18 cellular contexts compared by ENCODE assay signal in genomic region chr1:2356401-2356800, GRCh38.
"Had no signal": no experiment of that assay in that cellular context is flagged by ENCODE, and none has a peak within 500 bp of the region (broad histone marks: within the 10 kb centered on the region; RNA-seq: fewer than 3 reads in every experiment).

No MANE protein-coding gene starts in this region.

- DNase-seq: activated CD4-positive, alpha-beta T cell treated with anti-CD3 and anti-CD28 coated beads, Interleukin-2, amount 10 ng/mL, durations not matched to agents 24 days and 14 days; activated CD4-positive, CD25-positive, alpha-beta regulatory T cell; activated CD8-positive, alpha-beta T cell treated with anti-CD3 and anti-CD28 coated beads for 36 hours; activated naive CD4-positive, alpha-beta T cell treated with anti-CD3 and anti-CD28 coated beads for 36 hours; activated T-cell treated with anti-CD3 and anti-CD28 coated beads, Interleukin-2, amount 50 U/mL, for 4 hours; cortex of kidney; erythroblast; foreskin melanocyte; naive thymus-derived CD4-positive, alpha-beta T cell; nucleus accumbens; stimulated activated CD4-positive, alpha-beta T cell treated with anti-CD3 and anti-CD28 coated beads, Interleukin-4, amount 100 ng/mL, for 4 hours; stimulated activated naive CD4-positive, alpha-beta T cell; T-helper 9 cell; thyroid gland had no signal

- H3K4me1 Mint-ChIP-seq: activated CD4-positive, alpha-beta T cell treated with anti-CD3 and anti-CD28 coated beads, Interleukin-2, amount 10 ng/mL, durations not matched to agents 24 days and 14 days; naive thymus-derived CD4-positive, alpha-beta T cell had no signal

- H3K27ac Mint-ChIP-seq: activated CD4-positive, alpha-beta T cell treated with anti-CD3 and anti-CD28 coated beads, Interleukin-2, amount 10 ng/mL, durations not matched to agents 24 days and 14 days; activated CD8-positive, alpha-beta T cell treated with anti-CD3 and anti-CD28 coated beads for 36 hours; activated naive CD4-positive, alpha-beta T cell treated with anti-CD3 and anti-CD28 coated beads for 36 hours; memory B cell; naive thymus-derived CD4-positive, alpha-beta T cell had no signal

- H3K9me3 Mint-ChIP-seq: activated CD4-positive, alpha-beta T cell treated with anti-CD3 and anti-CD28 coated beads, Interleukin-2, amount 10 ng/mL, durations not matched to agents 24 days and 14 days; activated CD8-positive, alpha-beta T cell treated with anti-CD3 and anti-CD28 coated beads for 36 hours; activated naive CD4-positive, alpha-beta T cell treated with anti-CD3 and anti-CD28 coated beads for 36 hours; activated T-cell treated with anti-CD3 and anti-CD28 coated beads, Interleukin-2, amount 50 U/mL, for 4 hours; memory B cell had no signal

- H3K36me3 ChIP-seq: ascending aorta, left lung, thyroid gland had no signal

- H3K4me1 ChIP-seq: left lung had no signal

- H3K27ac ChIP-seq: ascending aorta, left lung, thyroid gland had no signal

- H3K4me3 ChIP-seq: ascending aorta, left lung, thyroid gland had no signal

- H3K4me3 Mint-ChIP-seq: activated CD4-positive, alpha-beta T cell treated with anti-CD3 and anti-CD28 coated beads, Interleukin-2, amount 10 ng/mL, durations not matched to agents 24 days and 14 days; activated CD8-positive, alpha-beta T cell treated with anti-CD3 and anti-CD28 coated beads for 36 hours; activated naive CD4-positive, alpha-beta T cell treated with anti-CD3 and anti-CD28 coated beads for 36 hours; activated T-cell treated with anti-CD3 and anti-CD28 coated beads, Interleukin-2, amount 50 U/mL, for 4 hours; memory B cell; naive thymus-derived CD4-positive, alpha-beta T cell had no signal

- H3K9me3 ChIP-seq: ascending aorta, left lung, thyroid gland had no signal

- H3K27me3 ChIP-seq: ascending aorta, thyroid gland had no signal

- ATAC-seq: activated CD8-positive, alpha-beta T cell treated with anti-CD3 and anti-CD28 coated beads for 36 hours; activated T-cell treated with anti-CD3 and anti-CD28 coated beads, Interleukin-2, amount 50 U/mL, for 4 hours; left lung; naive thymus-derived CD4-positive, alpha-beta T cell; sciatic nerve had no signal

- H3K27me3 Mint-ChIP-seq: activated CD4-positive, alpha-beta T cell treated with anti-CD3 and anti-CD28 coated beads, Interleukin-2, amount 10 ng/mL, durations not matched to agents 24 days and 14 days; activated CD8-positive, alpha-beta T cell treated with anti-CD3 and anti-CD28 coated beads for 36 hours; naive thymus-derived CD4-positive, alpha-beta T cell had no signal
